ENCODE assay signal across 10 cellular contexts in the genomic region with DNA sequence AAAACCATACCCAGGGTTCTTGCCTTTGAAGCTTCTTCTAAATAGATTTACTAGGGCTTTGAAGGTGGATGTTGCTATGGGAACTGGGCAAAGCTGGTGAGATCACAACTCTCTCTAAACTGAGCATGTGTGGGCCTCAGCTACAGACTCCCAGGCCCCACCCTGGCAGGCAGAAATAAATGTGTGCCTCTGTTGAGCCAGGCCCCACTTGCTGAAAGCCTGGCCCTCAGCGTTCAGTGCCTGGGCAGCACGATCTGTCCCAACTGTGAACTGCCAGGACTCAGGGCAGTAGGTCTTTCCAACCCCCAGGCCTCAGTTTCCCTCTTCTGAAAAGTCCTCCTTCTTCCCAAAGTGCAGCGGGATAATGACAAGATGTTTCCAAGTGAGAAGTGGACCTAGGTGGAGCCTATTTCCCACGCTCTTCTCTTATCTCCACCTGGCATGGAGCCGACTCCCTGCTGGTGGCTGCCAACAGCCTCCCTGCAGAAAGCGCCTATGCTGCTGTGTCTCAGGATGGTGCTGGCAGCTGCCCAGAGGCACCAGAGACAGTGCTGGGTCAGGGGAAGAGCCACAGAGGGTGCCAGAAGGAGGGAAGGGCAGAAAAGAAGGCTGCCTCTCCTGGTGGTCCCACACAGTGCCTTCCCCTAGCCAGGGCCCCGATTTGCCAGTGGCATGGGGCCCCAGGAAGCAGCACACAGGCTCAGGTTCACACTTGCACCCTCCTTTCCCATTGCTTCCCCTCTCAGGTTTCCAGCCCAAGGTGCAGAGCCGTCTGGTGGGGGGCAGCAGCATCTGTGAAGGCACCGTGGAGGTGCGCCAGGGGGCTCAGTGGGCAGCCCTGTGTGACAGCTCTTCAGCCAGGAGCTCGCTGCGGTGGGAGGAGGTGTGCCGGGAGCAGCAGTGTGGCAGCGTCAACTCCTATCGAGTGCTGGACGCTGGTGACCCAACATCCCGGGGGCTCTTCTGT. TPM values are rescaled to one million over a fixed set of nuclear protein-coding genes. Genes with fewer than 3 reads are reported as not detected.
DNase-seq lines count a peak whose midpoint lies in the region; ATAC-seq and TF ChIP-seq lines count a peak whose summit lies in the region.
"Had no signal": no experiment of that assay in that cellular context is flagged by ENCODE, and none has a peak within 500 bp of the region (broad histone marks: within the 10 kb centered on the region; RNA-seq: fewer than 3 reads in every experiment).

No MANE protein-coding gene starts in this region.

- no peak overlapping the region for H3K27ac ChIP-seq in left lung

- H3K36me3 ChIP-seq in left lung: no peaks in the 10 kb centered on the region

- peak; percentile 27 for DNase-seq in AG08395 (ENCODE audit: low spot score)
- DNase-seq in HT-29 (ENCODE audit: low spot score): peak; percentile 29
- peak; percentile 37 for DNase-seq in amniotic epithelial cell (ENCODE audit: low read depth)
- no peak for DNase-seq in left lobe of liver (ENCODE audit: low spot score)
- DNase-seq in NCI-H748 (lab: John Stamatoyannopoulos, UW; ENCODE audit: unreplicated experiment): no peak
- no peak for DNase-seq in left lung
- no peak for DNase-seq in effector CD8-positive, alpha-beta T cell (lab: John Stamatoyannopoulos, UW)
- DNase-seq: stimulated activated CD4-positive, alpha-beta T cell treated with anti-CD3 and anti-CD28 coated beads, Interleukin-2, amount 100 ng/mL, for 48 hours had no signal

- H3K4me3 ChIP-seq in left lung: no peak overlapping the region

- H3K4me1 ChIP-seq in left lung: no peaks in the 10 kb centered on the region

- H3K9me3 ChIP-seq in left lung: no peaks in the 10 kb centered on the region

- ATAC-seq in left lobe of liver (peak; percentile 49), left lung (no peak), HG02840 (IDR thresholded peaks at IDR 0.05; ENCODE audit: low FRiP score, unreplicated experiment) (no peak)

- H3K27me3 ChIP-seq in left lung: peaks cover 0 to 12% of the 10 kb centered on the region in 2 donors

- intact Hi-C loops in left lung (cut with DNase I): no loop called here

- TF ChIP-seq CTCF in left lung (IDR thresholded peaks at IDR 0.05): no peak

RNA-seq across cellular contexts. Expression of gene CD5, which starts 18.9 kb away (rescaled TPM):
- total RNA-seq in HT-29 (2014; rRNA removed; shearing (Covaris generic)): not detected in 2 replicates
- 0.55 TPM for total RNA-seq in left lobe of liver
- 1 to 10 TPM in 1 of 2 donors, under 1 TPM in 1; 0.79 to 4.0 TPM for total RNA-seq in left lung
- total RNA-seq: RPMI7951 had no signal

RNA-seq across cellular contexts. Expression of gene VPS37C, which starts 40.1 kb away (rescaled TPM):
- 37.3 and 44.2 TPM in 2 replicates for total RNA-seq in HT-29 (2014; rRNA removed; shearing (Covaris generic))
- total RNA-seq in left lobe of liver (5.9 TPM), left lung (10 to 100 TPM; 21.2 to 30.8 TPM)

Comparison
In these comparisons a context has a peak if more than half of its experiments do, and no peak if none do; other contexts are left out.
1. DNase-seq: peak in AG08395 (single experiment), HT-29 (single experiment) and amniotic epithelial cell (single experiment); none in left lobe of liver (single experiment), NCI-H748 (single experiment), left lung (0 of 2) and effector CD8-positive, alpha-beta T cell (single experiment).